Comparison of ENCODE assay signal across 32 cellular contexts in the genomic region with DNA sequence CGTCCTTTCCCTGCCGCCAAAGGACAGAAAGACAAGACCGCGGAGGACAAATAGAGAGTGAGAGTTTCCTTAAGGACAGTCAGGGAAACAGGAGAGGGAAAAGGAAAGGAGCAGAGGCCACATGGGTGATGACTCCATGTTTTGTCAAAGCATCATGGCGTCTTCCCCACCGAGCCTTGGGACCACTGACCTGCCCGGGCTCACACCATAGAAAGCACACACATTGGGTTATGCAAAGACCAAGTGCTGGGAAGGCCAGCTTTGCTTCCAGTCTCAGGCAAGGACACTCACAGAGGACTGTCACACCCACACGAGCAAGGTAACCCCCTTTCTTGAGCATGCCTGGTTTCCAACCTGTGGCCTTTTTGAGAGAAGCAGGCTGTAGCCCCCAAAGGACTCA. TPM values are rescaled to one million over a fixed set of nuclear protein-coding genes. Genes with fewer than 3 reads are reported as not detected.
"Had no signal": no experiment of that assay in that cellular context is flagged by ENCODE, and none has a peak within 500 bp of the region (broad histone marks: within the 10 kb centered on the region; RNA-seq: fewer than 3 reads in every experiment).

No MANE protein-coding gene starts in this region.

- H3K4me3 ChIP-seq: esophagus muscularis mucosa, gastrocnemius medialis had no signal

- H3K27me3 ChIP-seq: brain microvascular endothelial cell, gastrocnemius medialis had no signal

- H3K36me3 Mint-ChIP-seq: activated CD4-positive, alpha-beta memory T cell treated with anti-CD3 and anti-CD28 coated beads for 36 hours; activated naive CD4-positive, alpha-beta T cell treated with anti-CD3 and anti-CD28 coated beads, Interleukin-2, amount 10 ng/mL, durations not matched to agents 7 days and 5 days; activated naive CD4-positive, alpha-beta T cell treated with anti-CD3 and anti-CD28 coated beads, Interleukin-2, amount 50 U/mL, for 72 hours had no signal

- H3K27ac ChIP-seq: brain microvascular endothelial cell, esophagus muscularis mucosa, foreskin keratinocyte, gastrocnemius medialis had no signal

- DNase-seq: activated CD4-positive, alpha-beta memory T cell treated with anti-CD3 and anti-CD28 coated beads for 36 hours; activated CD4-positive, alpha-beta T cell treated with anti-CD3 and anti-CD28 coated beads for 36 hours; activated CD4-positive, alpha-beta T cell treated with anti-CD3 and anti-CD28 coated beads, Interleukin-2, amount 10 ng/mL, durations not matched to agents 24 days and 14 days; activated CD4-positive, CD25-positive, alpha-beta regulatory T cell; activated CD4-positive, CD25-positive, alpha-beta regulatory T cell treated with anti-CD3 and anti-CD28 coated beads, Interleukin-2, amount 50 U/mL, for 72 hours; activated CD8-positive, alpha-beta T cell treated with anti-CD3 and anti-CD28 coated beads, Interleukin-2, amount 10 ng/mL, durations not matched to agents 7 days and 5 days; activated gamma-delta T cell; activated naive CD4-positive, alpha-beta T cell; activated naive CD4-positive, alpha-beta T cell treated with anti-CD3 and anti-CD28 coated beads, Interleukin-2, amount 10 ng/mL, durations not matched to agents 7 days and 5 days; activated T-cell treated with anti-CD3 and anti-CD28 coated beads for 4 hours; activated T-cell treated with anti-CD3 and anti-CD28 coated beads, Interleukin-2, amount 50 U/mL, for 24 hours; activated T-cell treated with anti-CD3 and anti-CD28 coated beads, Interleukin-2, amount 50 U/mL, for 72 hours; amniotic stem cell; anterior cingulate cortex; brain microvascular endothelial cell; cortex of kidney; dermis blood vessel endothelial cell; effector CD4-positive, alpha-beta T cell; effector memory CD8-positive, alpha-beta T cell; erythroblast; foreskin keratinocyte; gastrocnemius medialis; glutamatergic neuron; T-helper 1 cell; T-helper 17 cell; T1000 had no signal

- H3K4me1 Mint-ChIP-seq: activated CD4-positive, alpha-beta T cell treated with anti-CD3 and anti-CD28 coated beads for 36 hours; activated CD4-positive, alpha-beta T cell treated with anti-CD3 and anti-CD28 coated beads, Interleukin-2, amount 10 ng/mL, durations not matched to agents 24 days and 14 days; activated naive CD4-positive, alpha-beta T cell treated with anti-CD3 and anti-CD28 coated beads, Interleukin-2, amount 10 ng/mL, durations not matched to agents 7 days and 5 days; T-helper 17 cell had no signal

- ATAC-seq: activated CD4-positive, alpha-beta T cell treated with anti-CD3 and anti-CD28 coated beads for 36 hours; activated CD8-positive, alpha-beta T cell treated with anti-CD3 and anti-CD28 coated beads, Interleukin-2, amount 10 ng/mL, durations not matched to agents 7 days and 5 days; activated naive CD4-positive, alpha-beta T cell treated with anti-CD3 and anti-CD28 coated beads, Interleukin-2, amount 50 U/mL, for 72 hours; activated T-cell treated with anti-CD3 and anti-CD28 coated beads, Interleukin-2, amount 50 U/mL, for 72 hours; effector memory CD8-positive, alpha-beta T cell; foreskin keratinocyte; gastrocnemius medialis; T-helper 17 cell had no signal

- H3K9me3 Mint-ChIP-seq: activated CD4-positive, alpha-beta memory T cell treated with anti-CD3 and anti-CD28 coated beads for 36 hours; activated CD4-positive, alpha-beta T cell treated with anti-CD3 and anti-CD28 coated beads, Interleukin-2, amount 10 ng/mL, durations not matched to agents 24 days and 14 days; activated naive CD4-positive, alpha-beta T cell treated with anti-CD3 and anti-CD28 coated beads, Interleukin-2, amount 10 ng/mL, durations not matched to agents 7 days and 5 days; activated naive CD4-positive, alpha-beta T cell treated with anti-CD3 and anti-CD28 coated beads, Interleukin-2, amount 50 U/mL, for 72 hours; activated T-cell treated with anti-CD3 and anti-CD28 coated beads, Interleukin-2, amount 50 U/mL, for 24 hours; activated T-cell treated with anti-CD3 and anti-CD28 coated beads, Interleukin-2, amount 50 U/mL, for 72 hours; effector memory CD8-positive, alpha-beta T cell; T-helper 2 cell treated with Interferon-gamma antibody and Interleukin-4, amounts not matched to agents 5 μg/mL and 100 μg/mL, for 36 hours had no signal

- H3K27ac Mint-ChIP-seq: activated CD4-positive, alpha-beta memory T cell treated with anti-CD3 and anti-CD28 coated beads for 36 hours; activated CD4-positive, alpha-beta T cell treated with anti-CD3 and anti-CD28 coated beads for 36 hours; activated CD4-positive, alpha-beta T cell treated with anti-CD3 and anti-CD28 coated beads, Interleukin-2, amount 10 ng/mL, durations not matched to agents 24 days and 14 days; activated CD8-positive, alpha-beta T cell treated with anti-CD3 and anti-CD28 coated beads, Interleukin-2, amount 10 ng/mL, durations not matched to agents 7 days and 5 days; activated naive CD4-positive, alpha-beta T cell treated with anti-CD3 and anti-CD28 coated beads, Interleukin-2, amount 10 ng/mL, durations not matched to agents 7 days and 5 days; activated T-cell treated with anti-CD3 and anti-CD28 coated beads, Interleukin-2, amount 50 U/mL, for 24 hours; activated T-cell treated with anti-CD3 and anti-CD28 coated beads, Interleukin-2, amount 50 U/mL, for 72 hours; effector memory CD8-positive, alpha-beta T cell; T-helper 17 cell; T-helper 2 cell treated with Interferon-gamma antibody and Interleukin-4, amounts not matched to agents 5 μg/mL and 100 μg/mL, for 36 hours had no signal

- H3K4me3 Mint-ChIP-seq: activated CD4-positive, alpha-beta memory T cell treated with anti-CD3 and anti-CD28 coated beads for 36 hours; activated CD4-positive, alpha-beta T cell treated with anti-CD3 and anti-CD28 coated beads for 36 hours; activated CD4-positive, alpha-beta T cell treated with anti-CD3 and anti-CD28 coated beads, Interleukin-2, amount 10 ng/mL, durations not matched to agents 24 days and 14 days; activated CD8-positive, alpha-beta T cell treated with anti-CD3 and anti-CD28 coated beads, Interleukin-2, amount 10 ng/mL, durations not matched to agents 7 days and 5 days; activated naive CD4-positive, alpha-beta T cell treated with anti-CD3 and anti-CD28 coated beads, Interleukin-2, amount 10 ng/mL, durations not matched to agents 7 days and 5 days; activated T-cell treated with anti-CD3 and anti-CD28 coated beads, Interleukin-2, amount 50 U/mL, for 24 hours; activated T-cell treated with anti-CD3 and anti-CD28 coated beads, Interleukin-2, amount 50 U/mL, for 72 hours; effector memory CD8-positive, alpha-beta T cell; T-helper 17 cell; T-helper 2 cell treated with Interferon-gamma antibody and Interleukin-4, amounts not matched to agents 5 μg/mL and 100 μg/mL, for 36 hours had no signal

- H3K4me1 ChIP-seq: esophagus muscularis mucosa, foreskin keratinocyte, gastrocnemius medialis had no signal

- H3K9me3 ChIP-seq: esophagus muscularis mucosa, gastrocnemius medialis had no signal

- H3K36me3 ChIP-seq: brain microvascular endothelial cell, esophagus muscularis mucosa, gastrocnemius medialis had no signal

RNA-seq across cellular contexts. Expression of a gene that starts 23.3 kb away (rescaled TPM):
- total RNA-seq: activated CD4-positive, alpha-beta memory T cell treated with anti-CD3 and anti-CD28 coated beads for 36 hours; activated CD4-positive, alpha-beta T cell treated with anti-CD3 and anti-CD28 coated beads for 36 hours; activated CD4-positive, alpha-beta T cell treated with anti-CD3 and anti-CD28 coated beads, Interleukin-2, amount 10 ng/mL, durations not matched to agents 24 days and 14 days; activated CD8-positive, alpha-beta T cell treated with anti-CD3 and anti-CD28 coated beads, Interleukin-2, amount 10 ng/mL, durations not matched to agents 7 days and 5 days; activated naive CD4-positive, alpha-beta T cell treated with anti-CD3 and anti-CD28 coated beads, Interleukin-2, amount 50 U/mL, for 72 hours; activated T-cell treated with anti-CD3 and anti-CD28 coated beads, Interleukin-2, amount 50 U/mL, for 72 hours; astrocyte; bronchial epithelial cell; chondrocyte; esophagus muscularis mucosa; foreskin keratinocyte; T-helper 17 cell had no signal
- polyA plus RNA-seq: foreskin keratinocyte had no signal
